ENCODE assay signal across 13 cellular contexts in the genomic region with DNA sequence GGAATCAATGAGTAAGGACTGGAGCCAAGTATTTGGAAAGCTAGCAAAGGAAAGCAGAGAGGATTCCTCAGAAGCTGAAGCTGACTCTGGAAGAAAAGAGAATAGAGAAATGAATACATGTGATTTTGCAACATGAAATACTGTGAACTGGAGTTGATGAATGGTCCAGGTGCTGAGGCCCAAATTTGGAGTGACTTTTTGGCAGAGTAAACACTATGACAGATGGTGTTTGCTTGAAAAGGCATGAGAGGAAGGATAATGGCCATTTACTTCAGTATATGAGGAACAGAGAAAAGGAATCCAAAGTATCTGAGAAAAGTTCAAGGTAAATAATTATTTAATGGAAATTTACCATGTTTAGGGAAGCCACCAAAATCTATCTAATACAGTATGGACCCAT.
DNase-seq lines count a peak whose midpoint lies in the region; TF ChIP-seq lines count a peak whose summit lies in the region.
"Had no signal": no experiment of that assay in that cellular context is flagged by ENCODE, and none has a peak within 500 bp of the region (broad histone marks: within the 10 kb centered on the region; RNA-seq: fewer than 3 reads in every experiment).

No MANE protein-coding gene starts in this region.

- H3K36me3 ChIP-seq in spleen (no peaks in the 10 kb centered on the region), adrenal gland (replicated peaks in 1 of 2) (no peaks in the 10 kb centered on the region)
- H3K36me3 ChIP-seq: BLaER1 had no signal

- TF ChIP-seq CTCF in spleen (IDR thresholded peaks at IDR 0.05 in 8 of 11, conservative IDR thresholded peaks at IDR 0.05 in 3 of 11) (no peak), adrenal gland (IDR thresholded peaks at IDR 0.05) (no peak)

- H3K27me3 ChIP-seq in spleen (replicated peaks in 1 of 7) (no peaks in the 10 kb centered on the region), adrenal gland (peaks cover under 1% of the 10 kb centered on the region)

- intact Hi-C loops in spleen (cut with DNase I; ENCODE audit: low total_unique reads) (no loop called here), adrenal gland (cut with DNase I) (no loop called here)

- H3K27ac ChIP-seq in spleen = no peak overlapping the region
- no peak overlapping the region for H3K27ac ChIP-seq in adrenal gland
- H3K27ac ChIP-seq: 22Rv1, BLaER1 had no signal

- no peak for TF ChIP-seq POLR2A in spleen (IDR thresholded peaks at IDR 0.05)
- TF ChIP-seq POLR2A in adrenal gland (IDR thresholded peaks at IDR 0.05) = no peak

- H3K4me1 ChIP-seq in spleen = no peaks in the 10 kb centered on the region
- H3K4me1 ChIP-seq in adrenal gland (replicated peaks in 1 of 2) = no peaks in the 10 kb centered on the region
- H3K4me1 ChIP-seq: BLaER1 had no signal

- DNase-seq in NCI-H1092 treated with DMSO at 0.1 percent for 48 hours (lab: John Stamatoyannopoulos, UW) (peak; percentile 28), NCI-H1092 (lab: John Stamatoyannopoulos, UW) (no peak), DMS 273 treated with DMSO at 0.1 percent for 48 hours (lab: John Stamatoyannopoulos, UW) (peak; percentile 75), NCI-H524 (lab: John Stamatoyannopoulos, UW) (peak; percentile 62 to 76), cerebellar nuclear complex (lab: John Stamatoyannopoulos, UW) (peak; percentile 5 to 42), spleen (no peak), adrenal gland (no peak)
- no peak for DNase-seq in activated CD4-positive, alpha-beta T cell treated with anti-CD3 and anti-CD28 coated beads, Interleukin-2, amount 50 U/mL, for 48 hours
- DNase-seq: CD4-positive, alpha-beta memory T cell; GDM1; H9 had no signal

- H3K9me3 ChIP-seq in spleen = no peaks in the 10 kb centered on the region
- no peaks in the 10 kb centered on the region for H3K9me3 ChIP-seq in adrenal gland (replicated peaks in 1 of 3)

- H3K4me3 ChIP-seq in spleen (no peak overlapping the region), adrenal gland (no peak overlapping the region)
- H3K4me3 ChIP-seq: BLaER1 had no signal

Comparison
In these comparisons a context has a peak if more than half of its experiments do, and no peak if none do; other contexts are left out.
1. DNase-seq: peak in NCI-H1092 treated with DMSO at 0.1 percent for 48 hours (single experiment), DMS 273 treated with DMSO at 0.1 percent for 48 hours (single experiment), NCI-H524 (2 of 2) and cerebellar nuclear complex (2 of 2); none in NCI-H1092 (single experiment), activated CD4-positive, alpha-beta T cell treated with anti-CD3 and anti-CD28 coated beads, Interleukin-2, amount 50 U/mL, for 48 hours (0 of 2), spleen (single experiment) and adrenal gland (0 of 7).